Comparison of ENCODE assay signal across 9 cellular contexts in the genomic region with DNA sequence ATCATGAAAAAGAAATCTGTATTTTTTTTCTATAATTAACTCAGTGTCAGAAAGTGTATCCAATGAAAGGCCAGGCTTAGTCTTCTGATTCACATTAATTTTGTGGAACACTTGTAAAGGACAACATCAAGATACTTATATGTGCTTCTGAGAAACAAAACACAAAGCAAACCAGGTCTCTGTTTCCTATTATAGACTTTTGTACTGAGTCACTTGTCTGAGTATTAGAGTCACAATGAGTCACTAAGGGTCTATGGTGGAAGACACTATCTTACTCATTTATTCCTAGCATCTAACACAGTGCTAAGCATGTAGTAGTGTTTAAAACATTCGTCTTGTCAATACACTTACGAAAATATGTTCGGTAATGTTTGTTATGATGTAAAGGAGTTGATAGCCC.
DNase-seq lines count a peak whose midpoint lies in the region; ATAC-seq and TF ChIP-seq lines count a peak whose summit lies in the region.
"Had no signal": no experiment of that assay in that cellular context is flagged by ENCODE, and none has a peak within 500 bp of the region (broad histone marks: within the 10 kb centered on the region; RNA-seq: fewer than 3 reads in every experiment).

No MANE protein-coding gene starts in this region.

- no peaks in the 10 kb centered on the region for H4K20me1 ChIP-seq in OCI-LY3 (ENCODE audit: insufficient read depth, low read length)

- no peak overlapping the region for H2AFZ ChIP-seq in OCI-LY3 (ENCODE audit: low read depth, low read length)

- H3K9me3 ChIP-seq in OCI-LY3 (ENCODE audit: insufficient read depth, low read length) (no peaks in the 10 kb centered on the region), sigmoid colon (no peaks in the 10 kb centered on the region)
- H3K9me3 ChIP-seq: pancreas had no signal

- 87 to 92% methylated on average over 3 of the region's 3 CpGs for WGBS in sigmoid colon, 2 donors

- H3K27me3 ChIP-seq in OCI-LY3 (ENCODE audit: low read depth, low read length) (no peaks in the 10 kb centered on the region), sigmoid colon (no peaks in the 10 kb centered on the region)
- H3K27me3 ChIP-seq: pancreas had no signal

- ATAC-seq in GM18861 (IDR thresholded peaks at IDR 0.05; ENCODE audit: unreplicated experiment): peak; percentile 99

- H3K36me3 ChIP-seq in OCI-LY3 (replicated peaks; ENCODE audit: low read depth, low read length) (no peaks in the 10 kb centered on the region), sigmoid colon (no peaks in the 10 kb centered on the region)
- H3K36me3 ChIP-seq: pancreas had no signal

- H3K4me2 ChIP-seq in OCI-LY3 (ENCODE audit: low read length): peak overlapping the region; percentile 35

- H3K79me2 ChIP-seq in OCI-LY3 (ENCODE audit: low read length): no peaks in the 10 kb centered on the region

- no peak overlapping the region for H3K9ac ChIP-seq in OCI-LY3 (ENCODE audit: low read length)

- H3K4me3 ChIP-seq in HFF-Myc (replicated peaks; ENCODE audit: low read depth, low read length) (no peak overlapping the region), OCI-LY3 (ENCODE audit: low read length) (0 out of 2 replicates have a peak overlapping the region, but pooled peaks have one; percentile 10), skeletal muscle cell (ENCODE audit: low read depth, low read length) (no peak overlapping the region), sigmoid colon (no peak overlapping the region)
- H3K4me3 ChIP-seq: pancreas had no signal

- TF ChIP-seq CTCF in HFF-Myc (IDR thresholded peaks at IDR 0.05; ENCODE audit: low read depth, low read length, missing control alignments) (no peak), OCI-LY3 (IDR thresholded peaks at IDR 0.05; ENCODE audit: low read depth, low read length) (no peak), sigmoid colon (IDR thresholded peaks at IDR 0.05) (no peak)

- TF ChIP-seq POLR2A in sigmoid colon (IDR thresholded peaks at IDR 0.05): no peak

- TF ChIP-seq EP300 in sigmoid colon (IDR thresholded peaks at IDR 0.05): no peak

- H3K27ac ChIP-seq in OCI-LY3 (ENCODE audit: low read length): no peak overlapping the region
- no peak overlapping the region for H3K27ac ChIP-seq in sigmoid colon
- H3K27ac ChIP-seq: pancreas, VCaP had no signal

- peaks cover 32% of the 10 kb centered on the region for H3K4me1 ChIP-seq in OCI-LY3 (ENCODE audit: low read length)
- no peaks in the 10 kb centered on the region for H3K4me1 ChIP-seq in sigmoid colon
- H3K4me1 ChIP-seq: pancreas had no signal

- DNase-seq in HFF-Myc (ENCODE audit: extremely low read depth, low read depth): peak; percentile 10
- DNase-seq in skeletal muscle cell (ENCODE audit: low read depth): peak; percentile 19
- no peak for DNase-seq in sigmoid colon
- no peak for DNase-seq in cerebellar cortex (ENCODE audit: low spot score)
- no peak for DNase-seq in NCI-H1105 treated with DMSO at 0.1 percent for 48 hours (lab: John Stamatoyannopoulos, UW)
- DNase-seq: pancreas had no signal

- intact Hi-C loops in sigmoid colon (cut with DNase I): no loop called here

Comparison
In these comparisons a context has a peak if more than half of its experiments do, and no peak if none do; other contexts are left out.
1. DNase-seq: peak in HFF-Myc (single experiment) and skeletal muscle cell (single experiment); none in sigmoid colon (single experiment), cerebellar cortex (single experiment) and NCI-H1105 treated with DMSO at 0.1 percent for 48 hours (single experiment).